ENCODE assay signal across 15 cellular contexts in the genomic region with DNA sequence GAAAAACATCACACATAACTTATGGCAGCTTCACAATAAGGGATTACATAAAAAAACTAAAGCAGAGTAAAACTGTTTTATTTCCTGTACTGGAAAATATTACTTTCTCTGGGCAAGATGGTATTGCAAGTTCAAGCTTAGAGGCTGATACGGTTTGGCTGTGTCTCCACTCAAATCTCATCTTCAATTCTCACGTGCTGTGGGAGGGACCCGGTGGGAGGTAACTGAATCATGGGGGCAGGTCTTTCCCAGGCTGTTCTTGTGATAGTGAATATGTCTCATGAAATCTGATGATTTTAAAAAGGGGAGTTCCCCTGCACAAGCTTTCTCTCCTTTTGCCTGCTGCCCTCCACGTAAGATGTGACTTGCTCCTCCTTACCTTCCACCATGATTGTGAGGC.
DNase-seq lines count a peak whose midpoint lies in the region; ATAC-seq lines count a peak whose summit lies in the region.
"Had no signal": no experiment of that assay in that cellular context is flagged by ENCODE, and none has a peak within 500 bp of the region (broad histone marks: within the 10 kb centered on the region; RNA-seq: fewer than 3 reads in every experiment).

No MANE protein-coding gene starts in this region.

- H3K27ac Mint-ChIP-seq in T-helper 2 cell treated with Interferon-gamma antibody and Interleukin-4, amounts not matched to agents 5 μg/mL and 100 μg/mL, for 36 hours: peak overlapping the region; percentile 43
- H3K27ac Mint-ChIP-seq: T-helper 1 cell treated with Interleukin-12 subunit alpha and Interleukin-12 subunit beta and Interleukin-4 antibody, amounts not matched to agents 30 μg/mL and 1 μg/mL, for 36 hours had no signal

- H3K4me3 Mint-ChIP-seq in T-helper 2 cell treated with Interferon-gamma antibody and Interleukin-4, amounts not matched to agents 5 μg/mL and 100 μg/mL, for 36 hours: no peak overlapping the region
- H3K4me3 Mint-ChIP-seq: T-helper 1 cell treated with Interleukin-12 subunit alpha and Interleukin-12 subunit beta and Interleukin-4 antibody, amounts not matched to agents 30 μg/mL and 1 μg/mL, for 36 hours had no signal

- H3K27me3 Mint-ChIP-seq in T-helper 2 cell treated with Interferon-gamma antibody and Interleukin-4, amounts not matched to agents 5 μg/mL and 100 μg/mL, for 36 hours (ENCODE audit: low read depth): peaks cover under 1% of the 10 kb centered on the region
- H3K27me3 Mint-ChIP-seq: naive B cell had no signal

- no peaks in the 10 kb centered on the region for H3K9me3 Mint-ChIP-seq in T-helper 2 cell treated with Interferon-gamma antibody and Interleukin-4, amounts not matched to agents 5 μg/mL and 100 μg/mL, for 36 hours
- H3K9me3 Mint-ChIP-seq: naive B cell; T-helper 1 cell treated with Interleukin-12 subunit alpha and Interleukin-12 subunit beta and Interleukin-4 antibody, amounts not matched to agents 30 μg/mL and 1 μg/mL, for 36 hours had no signal

- H3K4me1 Mint-ChIP-seq in T-helper 2 cell treated with Interferon-gamma antibody and Interleukin-4, amounts not matched to agents 5 μg/mL and 100 μg/mL, for 36 hours (ENCODE audit: low read depth): peaks cover 45% of the 10 kb centered on the region

- peaks cover 66% of the 10 kb centered on the region for H3K36me3 Mint-ChIP-seq in T-helper 2 cell treated with Interferon-gamma antibody and Interleukin-4, amounts not matched to agents 5 μg/mL and 100 μg/mL, for 36 hours (ENCODE audit: low read depth)

- DNase-seq in activated CD4-positive, CD25-positive, alpha-beta regulatory T cell treated with anti-CD3 and anti-CD28 coated beads, Interleukin-2, amount 50 U/mL, for 72 hours: no peak
- DNase-seq in T-helper 2 cell treated with Interferon-gamma antibody and Interleukin-4, amounts not matched to agents 5 μg/mL and 100 μg/mL, for 36 hours (ENCODE audit: low spot score): peak; percentile 51
- DNase-seq in amniotic epithelial cell (ENCODE audit: low read depth) (peak; percentile 25), RKO (ENCODE audit: low spot score) (no peak), GM19240 (ENCODE audit: insufficient read length, low spot score) (no peak)
- DNase-seq in stimulated activated CD4-positive, alpha-beta T cell treated with anti-CD3 and anti-CD28 coated beads, Interleukin-2, amount 100 ng/mL, for 48 hours: peak; percentile 19 to 20
- DNase-seq: H7, left ventricle myocardium superior, naive B cell, NCI-H1417 treated with DMSO at 0.1 percent for 48 hours, NCI-H524, RPMI8226 had no signal

- ATAC-seq in activated CD4-positive, CD25-positive, alpha-beta regulatory T cell treated with anti-CD3 and anti-CD28 coated beads, Interleukin-2, amount 50 U/mL, for 24 hours: peak; percentile 47 to 60
- no peak for ATAC-seq in GM18909 (IDR thresholded peaks at IDR 0.05; ENCODE audit: poor library complexity, unreplicated experiment)
- ATAC-seq: left ventricle myocardium superior had no signal

Comparison
In these comparisons a context has a peak if more than half of its experiments do, and no peak if none do; other contexts are left out.
1. DNase-seq: peak in T-helper 2 cell treated with Interferon-gamma antibody and Interleukin-4, amounts not matched to agents 5 μg/mL and 100 μg/mL, for 36 hours (single experiment), amniotic epithelial cell (single experiment) and stimulated activated CD4-positive, alpha-beta T cell treated with anti-CD3 and anti-CD28 coated beads, Interleukin-2, amount 100 ng/mL, for 48 hours (2 of 2); none in activated CD4-positive, CD25-positive, alpha-beta regulatory T cell treated with anti-CD3 and anti-CD28 coated beads, Interleukin-2, amount 50 U/mL, for 72 hours (single experiment), RKO (single experiment) and GM19240 (single experiment).